17 cellular contexts compared by ENCODE assay signal in genomic region chr14:87108726-87109125, GRCh38.
DNase-seq lines count a peak whose midpoint lies in the region; ATAC-seq and TF ChIP-seq lines count a peak whose summit lies in the region.
"Had no signal": no experiment of that assay in that cellular context is flagged by ENCODE, and none has a peak within 500 bp of the region (broad histone marks: within the 10 kb centered on the region; RNA-seq: fewer than 3 reads in every experiment).

No MANE protein-coding gene starts in this region.

- no peak overlapping the region for H2BK120ac ChIP-seq in H9 (ENCODE audit: low read depth, low read length, poor library complexity, severe bottlenecking)

- H3K79me2 ChIP-seq in H9 (ENCODE audit: insufficient read depth, low read length) (no peaks in the 10 kb centered on the region), GM23338 (replicated peaks; ENCODE audit: insufficient read depth) (no peaks in the 10 kb centered on the region)

- H3F3A ChIP-seq in GM23338 (replicated peaks; ENCODE audit: low read depth): no peaks in the 10 kb centered on the region

- H3K4me3 ChIP-seq in AG04449 (ENCODE audit: low read depth, low read length): no peak overlapping the region
- no peak overlapping the region for H3K4me3 ChIP-seq in GM23338
- H3K4me3 ChIP-seq in mucosa of descending colon: no peak overlapping the region
- H3K4me3 ChIP-seq: left ventricle myocardium inferior, uterus had no signal

- no peak overlapping the region for H4K5ac ChIP-seq in H9 (ENCODE audit: insufficient read length, low read depth, low read length)

- no peak overlapping the region for H3K56ac ChIP-seq in H9 (ENCODE audit: insufficient read length, low read depth, low read length)

- H3K27me3 Mint-ChIP-seq in H9 (ENCODE audit: low read depth) (peaks cover 19% of the 10 kb centered on the region), GM23338 (ENCODE audit: insufficient read depth, low read depth, poor library complexity) (no peaks in the 10 kb centered on the region)
- H3K27me3 Mint-ChIP-seq: naive B cell; stimulated activated naive CD8-positive, alpha-beta T cell treated with anti-CD3 and anti-CD28 coated beads, Interleukin-15, Interleukin-2, amounts not matched to agents 100 ng/mL and 50 ng/mL, for 24 hours had no signal

- no peak overlapping the region for H4K8ac ChIP-seq in H9 (replicated peaks; ENCODE audit: insufficient read length, low read depth, low read length)

- H3K4me2 ChIP-seq in H9 (ENCODE audit: insufficient read depth, insufficient read length, low read length) (no peak overlapping the region), GM23338 (no peak overlapping the region)

- H3K23ac ChIP-seq in H9 (ENCODE audit: insufficient read length, low read depth, low read length): no peak overlapping the region

- no peak overlapping the region for H2BK5ac ChIP-seq in H9 (ENCODE audit: insufficient read length, low read length)

- H3K4me3 Mint-ChIP-seq in H9: no peak overlapping the region
- no peak overlapping the region for H3K4me3 Mint-ChIP-seq in GM23338
- H3K4me3 Mint-ChIP-seq: activated CD8-positive, alpha-beta T cell treated with anti-CD3 and anti-CD28 coated beads, Interleukin-2, amount 10 ng/mL, durations not matched to agents 7 days and 5 days; naive B cell; stimulated activated naive CD8-positive, alpha-beta T cell treated with anti-CD3 and anti-CD28 coated beads, Interleukin-15, Interleukin-2, amounts not matched to agents 100 ng/mL and 50 ng/mL, for 24 hours had no signal

- POLR2A ChIA-PET in AG04449 (lab: Yijun Ruan, JAX): no interaction called here

- TF ChIP-seq CTCF in AG04449 (IDR thresholded peaks at IDR 0.05; ENCODE audit: insufficient read depth, low read length, missing control alignments) (no peak), H9 (conservative IDR thresholded peaks at IDR 0.05) (no peak), GM23338 (conservative IDR thresholded peaks at IDR 0.05; ENCODE audit: low read depth in 2 of 2) (no peak), mucosa of descending colon (IDR thresholded peaks at IDR 0.05) (no peak)

- H3K4me1 ChIP-seq in H9 (ENCODE audit: insufficient read depth, low read length): no peaks in the 10 kb centered on the region
- peaks cover 2% of the 10 kb centered on the region for H3K4me1 ChIP-seq in GM23338 (ENCODE audit: insufficient read depth)
- H3K4me1 ChIP-seq in mucosa of descending colon (ENCODE audit: low read depth): no peaks in the 10 kb centered on the region
- H3K4me1 ChIP-seq: left ventricle myocardium inferior, uterus had no signal

- H3K36me3 Mint-ChIP-seq in H9 (ENCODE audit: insufficient read depth in 1 of 3, low read depth in 3 of 3): no peaks in the 10 kb centered on the region
- H3K36me3 Mint-ChIP-seq in GM23338 (ENCODE audit: low read depth): no peaks in the 10 kb centered on the region
- H3K36me3 Mint-ChIP-seq: naive B cell had no signal

- H3K27me3 ChIP-seq in H9 (ENCODE audit: insufficient read depth, low read length) (no peaks in the 10 kb centered on the region), GM23338 (ENCODE audit: insufficient read depth) (no peaks in the 10 kb centered on the region)
- H3K27me3 ChIP-seq: uterus had no signal

- H3T11ph ChIP-seq in H9 (ENCODE audit: low read length): no peak overlapping the region

- H3K4me1 Mint-ChIP-seq in H9: peaks cover 0 to 2% of the 10 kb centered on the region in 2 experiments; a peak in 2 of 4 replicates
- peaks cover 5% of the 10 kb centered on the region; the same call in 2 of the 3 replicates for H3K4me1 Mint-ChIP-seq in GM23338
- H3K4me1 Mint-ChIP-seq: naive B cell had no signal

- H3K9me3 Mint-ChIP-seq in H9 (no peaks in the 10 kb centered on the region), GM23338 (no peaks in the 10 kb centered on the region)

- intact Hi-C loops in mucosa of descending colon (cut with DNase I, micrococcal nuclease): no loop called here

- H2BK15ac ChIP-seq in H9 (ENCODE audit: low read depth, low read length): no peak overlapping the region

- H3K23me2 ChIP-seq in H9 (ENCODE audit: insufficient read length, low read depth, low read length, poor library complexity, severe bottlenecking): no peaks in the 10 kb centered on the region

- H3K9me3 ChIP-seq in H9 (ENCODE audit: control insufficient read depth, low read depth, low read length) (no peaks in the 10 kb centered on the region), mucosa of descending colon (peaks cover 26% of the 10 kb centered on the region)
- H3K9me3 ChIP-seq: left ventricle myocardium inferior, uterus had no signal

- DNase-seq in AG04449 (ENCODE audit: low read depth, low spot score) (peak; percentile 38), HS-5 (ENCODE audit: low read depth) (peak; percentile 28), astrocyte of the hippocampus (ENCODE audit: low read depth, low spot score) (peak; percentile 48), glomerular visceral epithelial cell (ENCODE audit: extremely low spot score) (peak; percentile 19), H9 (no peak), GM23338 (ENCODE audit: low spot score) (no peak), mucosa of descending colon (no peak)
- DNase-seq in stimulated activated CD4-positive, alpha-beta T cell treated with anti-CD3 and anti-CD28 coated beads, Interleukin-2, amount 100 ng/mL, for 48 hours: no peak
- DNase-seq: activated CD8-positive, alpha-beta T cell treated with anti-CD3 and anti-CD28 coated beads, Interleukin-2, amount 10 ng/mL, durations not matched to agents 7 days and 5 days; AML-193; left ventricle myocardium inferior; naive B cell; NCI-H187 treated with DMSO at 0.1 percent for 48 hours; NCI-H510A treated with DMSO at 0.1 percent for 48 hours; uterus had no signal

- no CpG with 5 or more reads among the region's 3 CpGs for WGBS in H9 (ENCODE audit: extremely low coverage, insufficient read length, low lambda C conversion rate)

- no peak overlapping the region for H4K91ac ChIP-seq in H9 (ENCODE audit: insufficient read length, low read depth, low read length)

- no peak overlapping the region for H2BK20ac ChIP-seq in H9 (ENCODE audit: low read depth, low read length, poor library complexity, severe bottlenecking)

- no peaks in the 10 kb centered on the region for H3K36me3 ChIP-seq in GM23338 (ENCODE audit: insufficient read depth)
- H3K36me3 ChIP-seq in mucosa of descending colon (ENCODE audit: low read depth): no peaks in the 10 kb centered on the region
- H3K36me3 ChIP-seq: left ventricle myocardium inferior, uterus had no signal

- no peak overlapping the region for H3K14ac ChIP-seq in H9 (ENCODE audit: insufficient read depth, low read length)

- CTCF ChIA-PET in AG04449 (lab: Yijun Ruan, JAX): no interaction called here

- no peak overlapping the region for H3K4ac ChIP-seq in H9 (ENCODE audit: low read depth, low read length)

- H4K20me1 ChIP-seq in H9 (ENCODE audit: control insufficient read depth, insufficient read depth, insufficient read length) (no peaks in the 10 kb centered on the region), GM23338 (replicated peaks; ENCODE audit: insufficient read depth) (no peaks in the 10 kb centered on the region)

- no peak overlapping the region for H3K27ac Mint-ChIP-seq in H9
- no peak overlapping the region for H3K27ac Mint-ChIP-seq in GM23338
- H3K27ac Mint-ChIP-seq: activated CD8-positive, alpha-beta T cell treated with anti-CD3 and anti-CD28 coated beads, Interleukin-2, amount 10 ng/mL, durations not matched to agents 7 days and 5 days; stimulated activated naive CD8-positive, alpha-beta T cell treated with anti-CD3 and anti-CD28 coated beads, Interleukin-15, Interleukin-2, amounts not matched to agents 100 ng/mL and 50 ng/mL, for 24 hours had no signal

- H3K27ac ChIP-seq in H9 (ENCODE audit: insufficient read length, low read depth, low read length): no peak overlapping the region
- H3K27ac ChIP-seq in GM23338 (ENCODE audit: low read depth): no peak overlapping the region
- H3K27ac ChIP-seq: left ventricle myocardium inferior, uterus, VCaP had no signal

- H2AFZ ChIP-seq in H9 (ENCODE audit: low read length) (no peak overlapping the region), GM23338 (no peak overlapping the region)

- H3K9me2 ChIP-seq in GM23338 (ENCODE audit: insufficient read depth): 0 out of 2 replicates have a peak, but pooled peaks cover 2% of the 10 kb centered on the region

- ATAC-seq in GM23338 (no peak), mucosa of descending colon (no peak)
- ATAC-seq: activated CD8-positive, alpha-beta T cell treated with anti-CD3 and anti-CD28 coated beads, Interleukin-2, amount 10 ng/mL, durations not matched to agents 7 days and 5 days had no signal

- H2BK12ac ChIP-seq in H9 (ENCODE audit: insufficient read length, low read depth, low read length): no peak overlapping the region

- no peak overlapping the region for H3K9ac ChIP-seq in H9 (ENCODE audit: extremely low read depth, insufficient read length, low read length)

- H2AK5ac ChIP-seq in H9 (ENCODE audit: insufficient read length, low read length): no peak overlapping the region

- no peak overlapping the region for H3K18ac ChIP-seq in H9 (ENCODE audit: insufficient read length, low read depth, low read length)

- no peaks in the 10 kb centered on the region for H3K79me1 ChIP-seq in H9 (ENCODE audit: insufficient read depth, low read depth, low read length, poor library complexity, severe bottlenecking)

TF ChIP-seq in GM23338, 12 proteins besides CTCF, POLR2A, EP300 and RAD21:
- no peak for TF ChIP-seq ZNF114 (CRISPR knock-in tag; IDR thresholded peaks at IDR 0.05)
- TF ChIP-seq CREB1 (CRISPR knock-in tag; IDR thresholded peaks at IDR 0.05; ENCODE audit: low read depth): no peak
- TF ChIP-seq NANOG (IDR thresholded peaks at IDR 0.05; ENCODE audit: borderline replicate concordance): no peak
- TF ChIP-seq, protein P1, sequence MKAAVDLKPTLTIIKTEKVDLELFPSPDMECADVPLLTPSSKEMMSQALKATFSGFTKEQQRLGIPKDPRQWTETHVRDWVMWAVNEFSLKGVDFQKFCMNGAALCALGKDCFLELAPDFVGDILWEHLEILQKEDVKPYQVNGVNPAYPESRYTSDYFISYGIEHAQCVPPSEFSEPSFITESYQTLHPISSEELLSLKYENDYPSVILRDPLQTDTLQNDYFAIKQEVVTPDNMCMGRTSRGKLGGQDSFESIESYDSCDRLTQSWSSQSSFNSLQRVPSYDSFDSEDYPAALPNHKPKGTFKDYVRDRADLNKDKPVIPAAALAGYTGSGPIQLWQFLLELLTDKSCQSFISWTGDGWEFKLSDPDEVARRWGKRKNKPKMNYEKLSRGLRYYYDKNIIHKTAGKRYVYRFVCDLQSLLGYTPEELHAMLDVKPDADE (IDR thresholded peaks at IDR 0.05): no peak
TF ChIP-seq in GM23338: peak in this region for 0.

Comparison
In these comparisons a context has a peak if more than half of its experiments do, and no peak if none do; other contexts are left out.
1. DNase-seq: peak in AG04449 (single experiment), HS-5 (single experiment), astrocyte of the hippocampus (single experiment) and glomerular visceral epithelial cell (single experiment); none in stimulated activated CD4-positive, alpha-beta T cell treated with anti-CD3 and anti-CD28 coated beads, Interleukin-2, amount 100 ng/mL, for 48 hours (0 of 2), H9 (single experiment), GM23338 (single experiment) and mucosa of descending colon (0 of 3).